In the genomic region with DNA sequence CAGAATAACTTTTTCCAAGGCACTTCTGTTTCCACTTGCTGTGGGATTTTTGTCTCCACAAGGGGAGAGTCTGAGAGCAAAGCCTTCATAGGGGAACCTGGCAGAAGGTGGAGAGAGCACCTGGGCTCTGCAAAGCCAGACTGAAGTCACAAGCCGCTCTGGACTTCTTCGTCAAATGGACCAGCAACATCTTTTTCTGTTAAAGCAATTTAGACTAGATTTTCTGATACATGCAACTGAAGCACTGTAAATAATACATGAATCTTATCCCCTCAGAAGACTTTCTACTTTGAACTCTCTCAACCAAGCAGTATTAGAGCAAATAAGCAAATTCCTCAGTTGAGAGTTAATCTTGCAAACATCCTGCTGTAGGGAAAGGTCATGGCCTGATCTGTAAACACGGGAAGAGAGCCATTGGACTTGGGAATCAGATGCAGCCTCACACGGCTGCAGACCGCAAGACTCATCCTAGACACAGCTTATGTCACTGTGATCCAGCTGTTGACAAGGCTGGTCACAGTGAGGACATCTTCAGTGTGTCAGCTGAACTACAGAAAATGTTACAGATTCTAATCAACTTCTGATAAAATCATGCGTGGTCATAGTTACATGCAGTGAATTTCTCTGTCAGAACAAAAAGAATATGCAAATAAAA, we compare ENCODE assay signal across 21 cellular contexts. TPM values are rescaled to one million over a fixed set of nuclear protein-coding genes. Genes with fewer than 3 reads are reported as not detected.
DNase-seq lines count a peak whose midpoint lies in the region; ATAC-seq and TF ChIP-seq lines count a peak whose summit lies in the region.
"Had no signal": no experiment of that assay in that cellular context is flagged by ENCODE, and none has a peak within 500 bp of the region (broad histone marks: within the 10 kb centered on the region; RNA-seq: fewer than 3 reads in every experiment).

No MANE protein-coding gene starts in this region.

- no peak overlapping the region for H3K4me2 ChIP-seq in trophoblast cell (ENCODE audit: low read length)

- H3K27ac ChIP-seq in VCaP: peak overlapping the region; percentile 95
- no peak overlapping the region for H3K27ac ChIP-seq in trophoblast cell (ENCODE audit: low read depth, low read length)
- H3K27ac ChIP-seq: skin epidermis, tibial artery had no signal

- no peaks in the 10 kb centered on the region for H3K36me3 ChIP-seq in trophoblast cell (ENCODE audit: control insufficient read depth in 1 of 2, insufficient read depth in 2 of 2, low read length in 2 of 2)

- H2AK5ac ChIP-seq in trophoblast cell (ENCODE audit: low read length): no peak overlapping the region

- no peak overlapping the region for H2BK5ac ChIP-seq in trophoblast cell (ENCODE audit: low read depth, low read length, poor library complexity)

- H3K79me2 ChIP-seq in trophoblast cell (ENCODE audit: control insufficient read depth, insufficient read depth, low read length, poor library complexity): peaks cover 14% of the 10 kb centered on the region

- no peak overlapping the region for H4K12ac ChIP-seq in trophoblast cell (ENCODE audit: low read depth, low read length)

- H4K91ac ChIP-seq in trophoblast cell (ENCODE audit: low read depth, low read length): no peak overlapping the region

- peaks cover 4 to 16% of the 10 kb centered on the region in 2 experiments for H3K4me1 ChIP-seq in trophoblast cell (ENCODE audit: control insufficient read depth in 1 of 2, insufficient read depth in 2 of 2, low read length in 2 of 2)

- peak; percentile 4 for DNase-seq in EH (ENCODE audit: low read depth)
- peak; percentile 23 for DNase-seq in hepatic stellate cell (ENCODE audit: low spot score)
- DNase-seq in trophoblast cell: peak; percentile 54 to 77
- no peak for DNase-seq in NCI-H2196 treated with DMSO at 0.1 percent for 48 hours (lab: John Stamatoyannopoulos, UW; ENCODE audit: unreplicated experiment)
- no peak for DNase-seq in NCI-H82 treated with DMSO at 0.1 percent for 48 hours (lab: John Stamatoyannopoulos, UW; ENCODE audit: unreplicated experiment)
- DNase-seq in ecto neural progenitor cell (ENCODE audit: low spot score): no peak
- DNase-seq: activated CD4-positive, alpha-beta T cell treated with anti-CD3 and anti-CD28 coated beads, Interleukin-2, amount 50 U/mL, for 1 hour; activated effector memory CD4-positive, alpha-beta T cell treated with Interleukin-2 at 50 U/mL for 16 hours; dermis blood vessel endothelial cell; HFFc6; kidney glomerular epithelial cell; NCI-H146; NCI-H526 treated with DMSO at 0.1 percent for 48 hours; nephron progenitor cell; Right ventricle myocardium superior; stimulated activated CD4-positive, alpha-beta T cell treated with anti-CD3 and anti-CD28 coated beads, Interleukin-2, amount 100 ng/mL, for 24 hours; stimulated activated naive CD4-positive, alpha-beta T cell; tibial artery had no signal

- H3K18ac ChIP-seq in trophoblast cell (ENCODE audit: low read length): no peak overlapping the region

- WGBS in trophoblast cell (ENCODE audit: extremely low coverage, insufficient coverage, insufficient read length): no CpG with 5 or more reads among the region's 6 CpGs

- peaks cover 13% of the 10 kb centered on the region for H3K79me1 ChIP-seq in trophoblast cell (ENCODE audit: low read length)

- no peak overlapping the region for H4K8ac ChIP-seq in trophoblast cell (ENCODE audit: low read depth, low read length)

- H3K14ac ChIP-seq in trophoblast cell (ENCODE audit: low read length): no peak overlapping the region

- no peaks in the 10 kb centered on the region for H3K9me3 ChIP-seq in trophoblast cell (ENCODE audit: insufficient read depth, low read depth, low read length)

- no peak for ATAC-seq in GM19455 (IDR thresholded peaks at IDR 0.05; ENCODE audit: unreplicated experiment)

- no peak overlapping the region for H2BK120ac ChIP-seq in trophoblast cell (ENCODE audit: insufficient read depth, low read length, poor library complexity)

- H3K23ac ChIP-seq in trophoblast cell (ENCODE audit: low read length): peak overlapping the region; percentile 91

- no peak overlapping the region for H2BK12ac ChIP-seq in trophoblast cell (ENCODE audit: low read length)

- peak overlapping the region; percentile 12 for H3K4ac ChIP-seq in trophoblast cell (ENCODE audit: low read depth, low read length)

- H2AFZ ChIP-seq in trophoblast cell (ENCODE audit: insufficient read depth, low read length, poor library complexity): no peak overlapping the region

- H3K27me3 ChIP-seq in trophoblast cell (ENCODE audit: insufficient read depth, low read length): no peaks in the 10 kb centered on the region
- H3K27me3 ChIP-seq: tibial artery had no signal

- H3K4me3 ChIP-seq in trophoblast cell (ENCODE audit: low read depth, low read length): no peak overlapping the region
- H3K4me3 ChIP-seq: skin epidermis, tibial artery had no signal

- peak; percentile 30; the same call in 1 of the 2 replicates for TF ChIP-seq CTCF in VCaP (conservative IDR thresholded peaks at IDR 0.05)

- H3K9ac ChIP-seq in trophoblast cell (ENCODE audit: low read length): peak overlapping the region; percentile 65

RNA-seq across cellular contexts. Expression of a gene that starts 3.2 kb away (rescaled TPM):
- 43.4 and 44.4 TPM in 2 replicates for polyA plus RNA-seq in trophoblast cell (2013)

RNA-seq across cellular contexts. Expression of a gene that starts 4.1 kb away (rescaled TPM):
- polyA plus RNA-seq in trophoblast cell (2013): 126 TPM in 2 replicates

RNA-seq across cellular contexts. Expression of a gene that starts 27.3 kb away (rescaled TPM):
- polyA plus RNA-seq in trophoblast cell (2013): 0.74 and 0.75 TPM in 2 replicates

Comparison
In these comparisons a context has a peak if more than half of its experiments do, and no peak if none do; other contexts are left out.
1. DNase-seq: peak in EH (single experiment), hepatic stellate cell (single experiment) and trophoblast cell (2 of 2); none in NCI-H2196 treated with DMSO at 0.1 percent for 48 hours (single experiment), NCI-H82 treated with DMSO at 0.1 percent for 48 hours (single experiment) and ecto neural progenitor cell (single experiment).